Comparison of ENCODE assay signal across 9 cellular contexts in genomic region chr7:151447901-151448260, GRCh38. TPM values are rescaled to one million over a fixed set of nuclear protein-coding genes. Genes with fewer than 3 reads are reported as not detected.
DNase-seq lines count a peak whose midpoint lies in the region; ATAC-seq, FAIRE-seq and TF ChIP-seq lines count a peak whose summit lies in the region.
"Had no signal": no experiment of that assay in that cellular context is flagged by ENCODE, and none has a peak within 500 bp of the region (broad histone marks: within the 10 kb centered on the region; RNA-seq: fewer than 3 reads in every experiment).

No MANE protein-coding gene starts in this region.

- H3K9ac ChIP-seq in kidney (ENCODE audit: low read length in 2 of 2): no peak overlapping the region

- H3K36me3 ChIP-seq in kidney (ENCODE audit: control insufficient read depth in 1 of 2, insufficient read depth in 2 of 2, low read length in 2 of 2): no peaks in the 10 kb centered on the region

- FAIRE-seq in kidney (lab: Jason Lieb, UNC): no peak

- DNase-seq in HFF-Myc (ENCODE audit: extremely low read depth, low read depth) (no peak), kidney (no peak), SHP77 (lab: John Stamatoyannopoulos, UW) (no peak), AG08396 (ENCODE audit: low spot score) (no peak), OCI-M1 (lab: John Stamatoyannopoulos, UW) (no peak)
- no peak for DNase-seq in activated naive CD8-positive, alpha-beta T cell treated with anti-CD3 and anti-CD28 coated beads for 36 hours
- no peak for DNase-seq in stimulated activated effector memory CD8-positive, alpha-beta T cell treated with anti-CD3 and anti-CD28 coated beads, Interleukin-12 subunit alpha, Interleukin-12 subunit beta, amount 100 ng/mL, for 72 hours (ENCODE audit: low spot score in 2 of 2)
- DNase-seq: NCI-H187 treated with DMSO at 0.1 percent for 48 hours had no signal

- H3K36me3 Mint-ChIP-seq in activated naive CD8-positive, alpha-beta T cell treated with anti-CD3 and anti-CD28 coated beads for 36 hours: no peaks in the 10 kb centered on the region
- no peaks in the 10 kb centered on the region for H3K36me3 Mint-ChIP-seq in stimulated activated effector memory CD8-positive, alpha-beta T cell treated with anti-CD3 and anti-CD28 coated beads, Interleukin-12 subunit alpha, Interleukin-12 subunit beta, amount 100 ng/mL, for 72 hours

- H3K4me1 Mint-ChIP-seq in activated naive CD8-positive, alpha-beta T cell treated with anti-CD3 and anti-CD28 coated beads for 36 hours: peaks cover 4% of the 10 kb centered on the region
- H3K4me1 Mint-ChIP-seq in stimulated activated effector memory CD8-positive, alpha-beta T cell treated with anti-CD3 and anti-CD28 coated beads, Interleukin-12 subunit alpha, Interleukin-12 subunit beta, amount 100 ng/mL, for 72 hours: peaks cover 7% of the 10 kb centered on the region

- peak overlapping the region; percentile 57 for H3K4me3 Mint-ChIP-seq in activated naive CD8-positive, alpha-beta T cell treated with anti-CD3 and anti-CD28 coated beads for 36 hours
- peak overlapping the region; percentile 61 for H3K4me3 Mint-ChIP-seq in stimulated activated effector memory CD8-positive, alpha-beta T cell treated with anti-CD3 and anti-CD28 coated beads, Interleukin-12 subunit alpha, Interleukin-12 subunit beta, amount 100 ng/mL, for 72 hours

- peak overlapping the region; percentile 23 for H3K4me3 ChIP-seq in HFF-Myc (replicated peaks; ENCODE audit: low read depth, low read length)
- H3K4me3 ChIP-seq in kidney (ENCODE audit: low read length in 2 of 2): peak overlapping the region; percentile 25 to 57

- intact Hi-C loops in kidney (cut with DNase I): no loop called here

- H3K27me3 Mint-ChIP-seq in activated naive CD8-positive, alpha-beta T cell treated with anti-CD3 and anti-CD28 coated beads for 36 hours: no peaks in the 10 kb centered on the region

- H3K4me1 ChIP-seq in kidney (ENCODE audit: control insufficient read depth in 1 of 2, insufficient read depth in 1 of 2, low read depth in 1 of 2, low read length in 2 of 2): no peaks in the 10 kb centered on the region

- H3K9me3 Mint-ChIP-seq in activated naive CD8-positive, alpha-beta T cell treated with anti-CD3 and anti-CD28 coated beads for 36 hours: no peaks in the 10 kb centered on the region
- H3K9me3 Mint-ChIP-seq in stimulated activated effector memory CD8-positive, alpha-beta T cell treated with anti-CD3 and anti-CD28 coated beads, Interleukin-12 subunit alpha, Interleukin-12 subunit beta, amount 100 ng/mL, for 72 hours: no peaks in the 10 kb centered on the region

- no peak overlapping the region for H3K27ac ChIP-seq in kidney (ENCODE audit: low read depth in 2 of 2, low read length in 2 of 2)

- TF ChIP-seq CTCF in HFF-Myc (IDR thresholded peaks at IDR 0.05; ENCODE audit: low read depth, low read length, missing control alignments) (no peak), kidney (IDR thresholded peaks at IDR 0.05; ENCODE audit: borderline replicate concordance, extremely low read depth, insufficient read depth) (no peak)

- H3K9me3 ChIP-seq in kidney (ENCODE audit: control insufficient read depth in 1 of 2, low read length in 2 of 2): no peaks in the 10 kb centered on the region

- no peak for ATAC-seq in stimulated activated effector memory CD8-positive, alpha-beta T cell treated with anti-CD3 and anti-CD28 coated beads, Interleukin-12 subunit alpha, Interleukin-12 subunit beta, amount 100 ng/mL, for 72 hours
- ATAC-seq in HG02885 (IDR thresholded peaks at IDR 0.05; ENCODE audit: poor library complexity, unreplicated experiment): no peak

- H3K27ac Mint-ChIP-seq in activated naive CD8-positive, alpha-beta T cell treated with anti-CD3 and anti-CD28 coated beads for 36 hours: no peak overlapping the region
- H3K27ac Mint-ChIP-seq in stimulated activated effector memory CD8-positive, alpha-beta T cell treated with anti-CD3 and anti-CD28 coated beads, Interleukin-12 subunit alpha, Interleukin-12 subunit beta, amount 100 ng/mL, for 72 hours: no peak overlapping the region

RNA-seq across cellular contexts. Expression of gene CRYGN, which starts 7.9 kb away (rescaled TPM):
- under 1 TPM; 0.12 to 0.74 TPM for total RNA-seq in activated naive CD8-positive, alpha-beta T cell treated with anti-CD3 and anti-CD28 coated beads for 36 hours
- 0.22 TPM for total RNA-seq in kidney
- not detected for polyA plus RNA-seq in kidney (ENCODE audit: insufficient read depth, low read depth, low replicate concordance)

RNA-seq across cellular contexts. Expression of gene WDR86, which starts 38.0 kb away (rescaled TPM):
- total RNA-seq in activated naive CD8-positive, alpha-beta T cell treated with anti-CD3 and anti-CD28 coated beads for 36 hours: not detected
- 5.9 TPM for total RNA-seq in kidney
- 1.8 TPM for polyA plus RNA-seq in kidney (ENCODE audit: insufficient read depth, low read depth, low replicate concordance)
